In the genomic region with DNA sequence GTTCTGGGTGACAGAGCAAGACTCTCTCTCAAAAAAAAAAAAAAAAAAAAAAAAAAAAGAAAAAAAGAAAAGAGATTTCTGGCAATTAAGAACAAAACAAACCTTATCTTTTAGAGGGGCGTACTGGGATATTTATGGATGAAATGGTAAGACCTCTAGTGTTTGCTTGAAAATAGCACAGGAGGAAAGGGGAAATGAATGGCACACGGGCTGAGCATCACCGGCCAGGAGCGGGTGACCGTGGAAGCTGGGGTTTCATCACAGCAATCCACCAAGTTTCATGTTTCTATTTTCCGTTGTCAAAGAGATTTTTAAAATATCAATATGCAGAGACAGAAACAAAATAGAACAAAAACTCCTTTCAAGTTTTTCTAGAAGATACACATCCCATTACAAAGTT, we compare ENCODE assay signal across 17 cellular contexts.
DNase-seq lines count a peak whose midpoint lies in the region; ATAC-seq and TF ChIP-seq lines count a peak whose summit lies in the region.
"Had no signal": no experiment of that assay in that cellular context is flagged by ENCODE, and none has a peak within 500 bp of the region (broad histone marks: within the 10 kb centered on the region; RNA-seq: fewer than 3 reads in every experiment).

No MANE protein-coding gene starts in this region.

- H3K27ac Mint-ChIP-seq in H9 (no peak overlapping the region), neural progenitor cell (peak overlapping the region; percentile 50), type B pancreatic cell (peak overlapping the region; percentile 34)
- H3K27ac Mint-ChIP-seq: CD8-positive, alpha-beta T cell had no signal

- H3K4me1 ChIP-seq in H9 (ENCODE audit: insufficient read depth, low read length) (no peaks in the 10 kb centered on the region; the same call in 1 of the 2 replicates), neural progenitor cell (peaks cover 16% of the 10 kb centered on the region), left lung (no peaks in the 10 kb centered on the region)
- H3K4me1 ChIP-seq: BE2C had no signal

- H3K9me3 Mint-ChIP-seq in H9 = no peaks in the 10 kb centered on the region
- no peaks in the 10 kb centered on the region for H3K9me3 Mint-ChIP-seq in neural progenitor cell
- no peaks in the 10 kb centered on the region for H3K9me3 Mint-ChIP-seq in type B pancreatic cell
- H3K9me3 Mint-ChIP-seq: CD8-positive, alpha-beta T cell had no signal

- no peak overlapping the region for H2AK5ac ChIP-seq in H9 (ENCODE audit: insufficient read length, low read length)

- H3K9me3 ChIP-seq in H9 (ENCODE audit: control insufficient read depth, low read depth, low read length) (no peaks in the 10 kb centered on the region), neural progenitor cell (ENCODE audit: low read depth) (no peaks in the 10 kb centered on the region), left lung (no peaks in the 10 kb centered on the region), WERI-Rb-1 (ENCODE audit: severe bottlenecking) (no peaks in the 10 kb centered on the region)
- H3K9me3 ChIP-seq: A549, BE2C, HAP-1 had no signal

- no peak overlapping the region for H4K8ac ChIP-seq in H9 (replicated peaks; ENCODE audit: insufficient read length, low read depth, low read length)

- no peak for ATAC-seq in left lung
- ATAC-seq: A549; CD8-positive, alpha-beta T cell had no signal

- H2BK15ac ChIP-seq in H9 (ENCODE audit: low read depth, low read length) = no peak overlapping the region

- no peak overlapping the region for H3K9ac ChIP-seq in H9 (ENCODE audit: extremely low read depth, insufficient read length, low read length)
- no peak overlapping the region for H3K9ac ChIP-seq in neural progenitor cell

- H3K27me3 Mint-ChIP-seq in H9 (ENCODE audit: low read depth) = no peaks in the 10 kb centered on the region
- H3K27me3 Mint-ChIP-seq in neural progenitor cell (ENCODE audit: insufficient read depth, low read depth) = peaks cover 6% of the 10 kb centered on the region
- no peaks in the 10 kb centered on the region for H3K27me3 Mint-ChIP-seq in type B pancreatic cell

- H3K27me3 ChIP-seq in H9 (ENCODE audit: insufficient read depth, low read length) = no peaks in the 10 kb centered on the region
- H3K27me3 ChIP-seq in neural progenitor cell = no peaks in the 10 kb centered on the region
- no peaks in the 10 kb centered on the region for H3K27me3 ChIP-seq in left lung
- H3K27me3 ChIP-seq in WERI-Rb-1 (ENCODE audit: insufficient read depth, low read depth, severe bottlenecking) = no peaks in the 10 kb centered on the region
- H3K27me3 ChIP-seq: BE2C had no signal

- no peaks in the 10 kb centered on the region for H3K36me3 ChIP-seq in neural progenitor cell
- H3K36me3 ChIP-seq in left lung = peaks cover 0 to 69% of the 10 kb centered on the region in 2 donors
- H3K36me3 ChIP-seq in WERI-Rb-1 = no peaks in the 10 kb centered on the region
- H3K36me3 ChIP-seq: BE2C, HAP-1 had no signal

- H3K79me2 ChIP-seq in H9 (ENCODE audit: insufficient read depth, low read length) = no peaks in the 10 kb centered on the region
- no peaks in the 10 kb centered on the region for H3K79me2 ChIP-seq in neural progenitor cell (ENCODE audit: low read depth)

- H2BK5ac ChIP-seq in H9 (ENCODE audit: insufficient read length, low read length) = no peak overlapping the region

- H4K5ac ChIP-seq in H9 (ENCODE audit: insufficient read length, low read depth, low read length) = no peak overlapping the region

- no peak overlapping the region for H3K4me3 Mint-ChIP-seq in H9
- no peak overlapping the region for H3K4me3 Mint-ChIP-seq in neural progenitor cell
- H3K4me3 Mint-ChIP-seq in type B pancreatic cell = no peak overlapping the region
- H3K4me3 Mint-ChIP-seq: CD8-positive, alpha-beta T cell had no signal

- no peak overlapping the region for H3K4ac ChIP-seq in H9 (ENCODE audit: low read depth, low read length)

- H3K27ac ChIP-seq in H9 (ENCODE audit: insufficient read length, low read depth, low read length) = no peak overlapping the region
- H3K27ac ChIP-seq in neural progenitor cell = no peak overlapping the region
- no peak overlapping the region for H3K27ac ChIP-seq in left lung
- no peak overlapping the region for H3K27ac ChIP-seq in WERI-Rb-1
- H3K27ac ChIP-seq: A549, C4-2B had no signal

- H3K56ac ChIP-seq in H9 (ENCODE audit: insufficient read length, low read depth, low read length) = no peak overlapping the region

- no peak overlapping the region for H3K4me3 ChIP-seq in neural progenitor cell
- no peak overlapping the region for H3K4me3 ChIP-seq in left lung
- H3K4me3 ChIP-seq in WERI-Rb-1 (ENCODE audit: low read depth, low read length) = no peak overlapping the region
- H3K4me3 ChIP-seq: A549, HAP-1 had no signal

- no peaks in the 10 kb centered on the region for H3K79me1 ChIP-seq in H9 (ENCODE audit: insufficient read depth, low read depth, low read length, poor library complexity, severe bottlenecking)

- DNase-seq in H9 (no peak), MV-4-11 (lab: John Stamatoyannopoulos, UW) (peak; percentile 48), neural progenitor cell (ENCODE audit: low spot score) (no peak), type B pancreatic cell (ENCODE audit: extremely low spot score, unreplicated experiment) (no peak), iPS-NIHi7 (ENCODE audit: extremely low spot score) (no peak), left lung (no peak), WERI-Rb-1 (no peak)
- DNase-seq: BE2C; CD8-positive, alpha-beta T cell; COR-L47; DMS153; DMS79 treated with DMSO at 0.1 percent for 48 hours; EL; GOT3 had no signal

- no peak overlapping the region for H4K91ac ChIP-seq in H9 (ENCODE audit: insufficient read length, low read depth, low read length)

- no peak overlapping the region for H2BK20ac ChIP-seq in H9 (ENCODE audit: low read depth, low read length, poor library complexity, severe bottlenecking)

- H3K36me3 Mint-ChIP-seq in H9 (ENCODE audit: insufficient read depth in 1 of 3, low read depth in 3 of 3) (peaks cover 0 to 18% (median 4%) of the 10 kb centered on the region in 3 experiments; a peak in 4 of 7 replicates), neural progenitor cell (peaks cover 16% of the 10 kb centered on the region), type B pancreatic cell (peaks cover 33% of the 10 kb centered on the region)

- no peak overlapping the region for H2BK120ac ChIP-seq in H9 (ENCODE audit: low read depth, low read length, poor library complexity, severe bottlenecking)

- intact Hi-C loops in left lung (cut with DNase I) = no loop called here

- H2BK12ac ChIP-seq in H9 (ENCODE audit: insufficient read length, low read depth, low read length) = no peak overlapping the region

- H3K18ac ChIP-seq in H9 (ENCODE audit: insufficient read length, low read depth, low read length) = no peak overlapping the region

- H3K23me2 ChIP-seq in H9 (ENCODE audit: insufficient read length, low read depth, low read length, poor library complexity, severe bottlenecking) = no peaks in the 10 kb centered on the region

- H3T11ph ChIP-seq in H9 (ENCODE audit: low read length) = no peak overlapping the region

- no CpG with 5 or more reads among the region's 6 CpGs for WGBS in H9 (ENCODE audit: extremely low coverage, insufficient read length, low lambda C conversion rate)

- H3K23ac ChIP-seq in H9 (ENCODE audit: insufficient read length, low read depth, low read length) = no peak overlapping the region

- H2AFZ ChIP-seq in H9 (ENCODE audit: low read length) (no peak overlapping the region), neural progenitor cell (replicated peaks) (no peak overlapping the region)

- H3K4me1 Mint-ChIP-seq in H9 (peaks cover 16 to 17% of the 10 kb centered on the region in 2 experiments), neural progenitor cell (peaks cover 30% of the 10 kb centered on the region), type B pancreatic cell (ENCODE audit: unreplicated experiment) (peaks cover 14% of the 10 kb centered on the region)

- no peak overlapping the region for H3K4me2 ChIP-seq in H9 (ENCODE audit: insufficient read depth, insufficient read length, low read length)
- H3K4me2 ChIP-seq in neural progenitor cell = no peak overlapping the region
- H3K4me2 ChIP-seq: A549 had no signal

- TF ChIP-seq CTCF in H9 (conservative IDR thresholded peaks at IDR 0.05) = peak; percentile 21; the same call in 1 of the 3 replicates
- TF ChIP-seq CTCF in neural progenitor cell (IDR thresholded peaks at IDR 0.05) = no peak
- TF ChIP-seq CTCF in type B pancreatic cell (conservative IDR thresholded peaks at IDR 0.05) = no peak
- no peak for TF ChIP-seq CTCF in left lung (IDR thresholded peaks at IDR 0.05)
- no peak for TF ChIP-seq CTCF in WERI-Rb-1 (IDR thresholded peaks at IDR 0.05; ENCODE audit: low read depth, low read length)

- H3F3A ChIP-seq in neural progenitor cell (ENCODE audit: low read depth) = peaks cover 24% of the 10 kb centered on the region

- H3K14ac ChIP-seq in H9 (ENCODE audit: insufficient read depth, low read length) = no peak overlapping the region

- H4K20me1 ChIP-seq in H9 (ENCODE audit: control insufficient read depth, insufficient read depth, insufficient read length) (no peaks in the 10 kb centered on the region), neural progenitor cell (ENCODE audit: low read depth) (no peaks in the 10 kb centered on the region)

Comparison
In these comparisons a context has a peak if more than half of its experiments do, and no peak if none do; other contexts are left out.
1. H3K27ac Mint-ChIP-seq: peak in neural progenitor cell (single experiment) and type B pancreatic cell (single experiment); none in H9 (0 of 3).